Comparison of ENCODE assay signal across 8 cellular contexts in genomic region chr7:158957921-158958471, GRCh38.
DNase-seq lines count a peak whose midpoint lies in the region; ATAC-seq and TF ChIP-seq lines count a peak whose summit lies in the region.

No MANE protein-coding gene starts in this region.

- H3K4me3 ChIP-seq in HUES6 (ENCODE audit: low read depth, low read length) (peak overlapping the region; percentile 40), WERI-Rb-1 (ENCODE audit: low read depth, low read length) (peak overlapping the region; percentile 40), esophagus (ENCODE audit: low read depth in 1 of 2, low read length in 2 of 2) (peak overlapping the region; percentile 29 to 38)

- ATAC-seq in GM19328 (IDR thresholded peaks at IDR 0.05; ENCODE audit: unreplicated experiment) (peak; percentile 77), GM19324 (IDR thresholded peaks at IDR 0.05; ENCODE audit: low FRiP score, unreplicated experiment) (no peak)

- H3K27ac ChIP-seq in HUES6 (ENCODE audit: low read depth, low read length): no peak overlapping the region
- H3K27ac ChIP-seq in WERI-Rb-1: peak overlapping the region; percentile 50
- peak overlapping the region; percentile 47 to 48 for H3K27ac ChIP-seq in esophagus (ENCODE audit: low read depth in 2 of 2, low read length in 1 of 2)

- H3K9ac ChIP-seq in HUES6 (ENCODE audit: low read length): no peak overlapping the region

- DNase-seq in WERI-Rb-1: peak; percentile 73
- DNase-seq in stimulated activated CD4-positive, alpha-beta T cell treated with anti-CD3 and anti-CD28 coated beads, Interleukin-4, amount 100 ng/mL, for 4 hours: peak; percentile 20 to 33
- no peak for DNase-seq in glomerular visceral epithelial cell (ENCODE audit: extremely low spot score)
- DNase-seq in AG08395 (ENCODE audit: low spot score): no peak

- H3K36me3 ChIP-seq in HUES6 (ENCODE audit: control insufficient read depth, insufficient read depth, low read length) (no peaks in the 10 kb centered on the region), WERI-Rb-1 (no peaks in the 10 kb centered on the region), esophagus (ENCODE audit: control insufficient read depth in 2 of 2, insufficient read depth in 2 of 2, low read length in 1 of 2) (no peaks in the 10 kb centered on the region)

- H3K9me3 ChIP-seq in HUES6 (ENCODE audit: control insufficient read depth, insufficient read depth, low read depth, low read length) (0 out of 2 replicates have a peak, but pooled peaks cover 6% of the 10 kb centered on the region), WERI-Rb-1 (ENCODE audit: severe bottlenecking) (no peaks in the 10 kb centered on the region), esophagus (ENCODE audit: control insufficient read depth in 2 of 2, insufficient read depth in 1 of 2, low read depth in 1 of 2, low read length in 1 of 2) (peaks cover 0 to 5% of the 10 kb centered on the region in 2 donors)

- TF ChIP-seq CTCF in WERI-Rb-1 (IDR thresholded peaks at IDR 0.05; ENCODE audit: low read depth, low read length): no peak

- H3K4me1 ChIP-seq in HUES6 (ENCODE audit: control insufficient read depth, insufficient read depth, low read length) (0 out of 2 replicates have a peak, but pooled peaks cover 3% of the 10 kb centered on the region), esophagus (ENCODE audit: control insufficient read depth in 2 of 2, insufficient read depth in 2 of 2, low read length in 1 of 2) (peaks cover 6 to 7% of the 10 kb centered on the region in 2 donors)

- peaks cover 11% of the 10 kb centered on the region; the same call in 1 of the 2 replicates for H3K27me3 ChIP-seq in HUES6 (ENCODE audit: control insufficient read depth, insufficient read depth, low read length)
- no peaks in the 10 kb centered on the region for H3K27me3 ChIP-seq in WERI-Rb-1 (ENCODE audit: insufficient read depth, low read depth, severe bottlenecking)
- no peaks in the 10 kb centered on the region for H3K27me3 ChIP-seq in esophagus (ENCODE audit: control insufficient read depth in 1 of 2, insufficient read depth in 2 of 2, low read length in 2 of 2)

- WGBS in esophagus, 2 donors: 12 to 13% methylated on average over 33 of the region's 33 CpGs

Comparison
In these comparisons a context has a peak if more than half of its experiments do, and no peak if none do; other contexts are left out.
1. DNase-seq: peak in WERI-Rb-1 (single experiment) and stimulated activated CD4-positive, alpha-beta T cell treated with anti-CD3 and anti-CD28 coated beads, Interleukin-4, amount 100 ng/mL, for 4 hours (2 of 2); none in glomerular visceral epithelial cell (single experiment) and AG08395 (single experiment).
2. Peak in every context shown above with its lines, with median percentiles within 50 percentile points of each other: H3K4me3 ChIP-seq.